ENCODE assay signal across 7 cellular contexts in the genomic region with DNA sequence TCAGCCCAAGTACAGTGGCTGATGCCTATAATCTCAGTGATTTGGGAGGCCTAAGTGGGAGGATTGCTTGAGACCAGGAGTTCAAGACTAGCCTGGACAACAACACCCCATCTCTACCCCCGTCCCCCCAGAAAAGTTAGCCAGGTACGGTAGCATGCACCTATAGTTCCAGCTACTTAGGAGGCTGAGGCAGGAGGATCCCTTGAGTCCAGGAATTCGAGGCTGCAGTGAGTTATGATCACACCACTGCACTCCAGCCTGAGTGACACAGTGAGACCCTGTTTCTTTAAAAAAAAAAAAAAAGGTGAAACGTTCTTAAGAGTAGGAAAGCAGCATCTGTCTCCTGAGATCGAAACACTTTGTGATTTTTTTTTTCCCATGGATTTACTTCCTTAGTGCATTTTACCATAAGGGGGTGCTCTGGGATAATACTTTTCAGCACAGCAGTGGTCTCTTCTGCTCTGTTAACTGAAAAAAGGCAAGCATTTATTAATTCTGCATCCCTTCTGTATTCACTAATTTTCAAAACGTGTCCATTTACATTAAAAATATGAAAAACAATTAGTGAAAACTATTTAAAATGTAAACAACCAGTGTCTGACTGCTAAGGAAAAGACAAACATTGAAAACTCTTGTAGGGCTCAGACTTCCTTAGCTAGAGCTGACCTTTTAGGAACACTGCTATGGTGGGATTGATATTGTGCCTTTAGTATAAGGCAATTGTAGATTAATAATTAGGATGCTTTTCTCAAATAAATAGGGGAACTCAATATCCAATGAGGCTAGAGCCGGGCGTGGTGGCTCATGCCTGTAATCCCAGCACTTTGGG. TPM values are rescaled to one million over a fixed set of nuclear protein-coding genes. Genes with fewer than 3 reads are reported as not detected.
DNase-seq lines count a peak whose midpoint lies in the region; ATAC-seq, FAIRE-seq and TF ChIP-seq lines count a peak whose summit lies in the region.

No MANE protein-coding gene starts in this region.

- H3K9me3 ChIP-seq in PC-3 (ENCODE audit: low read length) = no peaks in the 10 kb centered on the region
- no peaks in the 10 kb centered on the region for H3K9me3 ChIP-seq in small intestine (ENCODE audit: control insufficient read depth, low read depth)

- no TSS peak for BruUV-seq in PC-3 (replicated peaks; lab: Mats Ljungman, UMichigan)

- no peak overlapping the region for H2AFZ ChIP-seq in PC-3 (ENCODE audit: low read length)

- no peaks in the 10 kb centered on the region for H3F3A ChIP-seq in PC-3 (ENCODE audit: low read length, unreplicated experiment)

- CTCF ChIA-PET in PC-3 (lab: Charles Lee) = interaction anchor here (0.6 to 1.4 kb wide), 3 partner anchors 26 to 232 kb away, joined by 3 read pairs; no protein-coding TSS in a partner anchor

- POLR2A ChIA-PET in PC-3 (lab: Charles Lee; ENCODE audit: unreplicated experiment) = interaction anchor here (0.5 to 1.0 kb wide), 2 partner anchors 136 to 196 kb away, joined by 3 to 6 read pairs; no protein-coding TSS in a partner anchor

- TF ChIP-seq CTCF in PC-3 (conservative IDR thresholded peaks at IDR 0.05; ENCODE audit: low read depth, low read length) = peak; percentile 82
- TF ChIP-seq CTCF in foreskin keratinocyte (conservative IDR thresholded peaks at IDR 0.05) = peak; percentile 80

- H3K27me3 ChIP-seq in PC-3 (ENCODE audit: low read length) (no peaks in the 10 kb centered on the region), foreskin keratinocyte (peaks cover 2% of the 10 kb centered on the region), small intestine (ENCODE audit: control insufficient read depth in 2 of 2, insufficient read depth in 2 of 2, low read length in 2 of 2) (no peaks in the 10 kb centered on the region)

- FAIRE-seq in HTR-8/SVneo (lab: Jason Lieb, UNC) (peak; percentile 20), small intestine (lab: Jason Lieb, UNC) (no peak)

- H3K4me2 ChIP-seq in PC-3 (ENCODE audit: low read length) = no peak overlapping the region

- DNase-seq in HTR-8/SVneo (ENCODE audit: insufficient read length, low spot score) (peak; percentile 62), PC-3 (peak; percentile 71), foreskin keratinocyte (peak in 1 of 2 donors; percentile 27), small intestine (peak; percentile 32), middle frontal gyrus (ENCODE audit: extremely low spot score, low spot score) (no peak)
- no peak for DNase-seq in stimulated activated naive CD4-positive, alpha-beta T cell (lab: John Stamatoyannopoulos, UW)

- 43 to 50% (median 46%) methylated on average over 8 of the region's 8 CpGs for WGBS in small intestine, 3 donors

- H3K4me1 ChIP-seq in PC-3 (ENCODE audit: insufficient read depth, low read length) = no peaks in the 10 kb centered on the region
- H3K4me1 ChIP-seq in foreskin keratinocyte = no peaks in the 10 kb centered on the region
- H3K4me1 ChIP-seq in small intestine (ENCODE audit: control insufficient read depth in 2 of 2, insufficient read depth in 1 of 2, low read depth in 1 of 2, low read length in 1 of 2) = no peaks in the 10 kb centered on the region

- no peaks in the 10 kb centered on the region for H3K9me2 ChIP-seq in PC-3 (replicated peaks; ENCODE audit: low read length)

- no peaks in the 10 kb centered on the region for H3K79me2 ChIP-seq in PC-3 (ENCODE audit: low read length)

- H4K20me1 ChIP-seq in PC-3 (ENCODE audit: low read length) = no peaks in the 10 kb centered on the region

- H3K9ac ChIP-seq in PC-3 (ENCODE audit: low read length) = no peak overlapping the region

- H3K27ac ChIP-seq in PC-3 (ENCODE audit: low read length) = no peak overlapping the region
- no peak overlapping the region for H3K27ac ChIP-seq in foreskin keratinocyte
- no peak overlapping the region for H3K27ac ChIP-seq in small intestine (ENCODE audit: low read depth in 1 of 2, low read length in 1 of 2)

- H3K4me3 ChIP-seq in PC-3 (ENCODE audit: low read length) = no peak overlapping the region
- no peak overlapping the region for H3K4me3 ChIP-seq in small intestine (ENCODE audit: low read depth in 1 of 2, low read length in 2 of 2)

- H3K36me3 ChIP-seq in PC-3 (ENCODE audit: low read depth, low read length) (no peaks in the 10 kb centered on the region), small intestine (ENCODE audit: control insufficient read depth in 2 of 2, insufficient read depth in 2 of 2, low read length in 2 of 2) (no peaks in the 10 kb centered on the region)

- ATAC-seq in PC-3 = peak; percentile 81
- no peak for ATAC-seq in foreskin keratinocyte
- no peak for ATAC-seq in HG03469 (IDR thresholded peaks at IDR 0.05; ENCODE audit: unreplicated experiment)

- intact Hi-C loops in PC-3 (cut with micrococcal nuclease) = loop anchor here (1.0 to 2.0 kb wide), 3 partner anchors 40 to 267 kb away; no protein-coding TSS in a partner anchor

RNA-seq across cellular contexts. Expression of a gene that starts 31.2 kb away (rescaled TPM):
- total RNA-seq in PC-3 (2014; rRNA removed) (not detected in 2 replicates), foreskin keratinocyte (0.03 TPM in 1 of 2 replicates, not detected in the other)
- polyA plus RNA-seq in foreskin keratinocyte (not detected in 2 replicates), small intestine (under 1 TPM in 1 of 3 donors, not detected in 2; 0.21 TPM)

Comparison
In these comparisons a context has a peak if more than half of its experiments do, and no peak if none do; other contexts are left out.
1. DNase-seq: peak in HTR-8/SVneo (single experiment), PC-3 (single experiment) and small intestine (single experiment); none in middle frontal gyrus (single experiment) and stimulated activated naive CD4-positive, alpha-beta T cell (0 of 6).